Comparison of ENCODE assay signal across 8 cellular contexts in the genomic region with DNA sequence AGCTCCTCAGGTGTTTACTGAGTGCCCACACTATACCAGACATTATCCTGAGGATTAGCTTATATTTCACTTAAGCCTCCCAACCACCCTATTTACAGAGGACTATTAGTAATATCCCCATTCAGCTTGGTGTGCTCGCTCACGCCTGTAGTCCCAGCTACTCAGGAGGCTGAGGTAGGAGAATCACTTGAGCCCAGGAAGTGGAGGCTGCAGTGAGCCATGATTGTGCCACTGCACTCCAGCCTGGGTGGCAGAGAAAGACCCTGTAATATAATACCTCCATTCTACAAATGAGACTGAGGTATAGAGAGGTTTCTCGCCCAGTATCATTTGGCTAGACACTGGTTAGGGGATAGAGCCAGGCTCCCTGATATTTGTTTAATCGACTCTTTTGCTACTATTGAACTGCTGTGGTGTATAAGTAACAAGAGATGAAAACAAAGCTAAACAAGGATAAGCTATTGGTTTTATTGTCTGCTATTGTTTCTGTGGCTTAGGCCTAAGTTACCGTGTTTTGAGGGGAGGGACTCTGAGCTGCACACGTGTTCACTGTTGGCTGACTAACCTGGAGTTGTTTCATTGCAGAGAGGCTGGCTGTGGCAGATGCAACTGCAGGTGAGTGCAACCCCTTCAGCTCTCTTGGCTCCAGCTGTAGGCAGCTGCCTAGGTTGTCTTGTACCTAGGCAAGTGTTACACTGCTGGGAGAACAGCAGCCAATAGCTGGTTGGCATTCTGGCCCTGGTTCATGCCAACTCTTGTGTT. TPM values are rescaled to one million over a fixed set of nuclear protein-coding genes. Genes with fewer than 3 reads are reported as not detected.
DNase-seq lines count a peak whose midpoint lies in the region; ATAC-seq and TF ChIP-seq lines count a peak whose summit lies in the region.

No MANE protein-coding gene starts in this region.

- H3K4me3 Mint-ChIP-seq in activated CD4-positive, alpha-beta T cell treated with anti-CD3 and anti-CD28 coated beads, Interleukin-2, amount 10 ng/mL, durations not matched to agents 24 days and 14 days, result peak overlapping the region; percentile 97
- H3K4me3 Mint-ChIP-seq in endodermal cell, result peak overlapping the region; percentile 89

- TSS peak; percentile 61 for BruUV-seq in Panc1 (replicated peaks; lab: Mats Ljungman, UMichigan)

- H3K4me1 ChIP-seq in Panc1 (ENCODE audit: control insufficient read depth, insufficient read depth, low read length) (peaks cover 42% of the 10 kb centered on the region), endodermal cell (ENCODE audit: control insufficient read depth, insufficient read depth, low read length) (peaks cover 24% of the 10 kb centered on the region), skeletal muscle satellite cell (ENCODE audit: control insufficient read depth, insufficient read depth, low read length) (peaks cover 55% of the 10 kb centered on the region)

- peak overlapping the region; percentile 56 for H3K9ac ChIP-seq in endodermal cell (ENCODE audit: extremely low read depth, low read length, poor library complexity, severe bottlenecking)
- no peak overlapping the region for H3K9ac ChIP-seq in skeletal muscle satellite cell (ENCODE audit: low read depth, low read length)

- peak overlapping the region; percentile 85 for H3K27ac Mint-ChIP-seq in activated CD4-positive, alpha-beta T cell treated with anti-CD3 and anti-CD28 coated beads, Interleukin-2, amount 10 ng/mL, durations not matched to agents 24 days and 14 days
- peak overlapping the region; percentile 87 for H3K27ac Mint-ChIP-seq in endodermal cell

- no peak for ATAC-seq in Panc1
- ATAC-seq in HG03175 (IDR thresholded peaks at IDR 0.05; ENCODE audit: unreplicated experiment), result no peak
- ATAC-seq in HG03095 (IDR thresholded peaks at IDR 0.05; ENCODE audit: unreplicated experiment), result no peak
- no peak for ATAC-seq in HG03460 (IDR thresholded peaks at IDR 0.05; ENCODE audit: unreplicated experiment)

- in situ Hi-C loops in Panc1 (cut with HindIII; ENCODE audit: low pct_unique_long_range_greater_than_20kb, low sequenced_read_pairs), result no loop called here

- H3K36me3 ChIP-seq in Panc1 (ENCODE audit: control insufficient read depth, insufficient read depth, low read length), result peaks cover 36% of the 10 kb centered on the region
- peaks cover 43% of the 10 kb centered on the region for H3K36me3 ChIP-seq in endodermal cell (ENCODE audit: control insufficient read depth, insufficient read depth, low read length)
- H3K36me3 ChIP-seq in skeletal muscle satellite cell (ENCODE audit: insufficient read depth, low read length), result peaks cover 52% of the 10 kb centered on the region

- intact Hi-C loops in activated CD4-positive, alpha-beta T cell treated with anti-CD3 and anti-CD28 coated beads, Interleukin-2, amount 10 ng/mL, durations not matched to agents 24 days and 14 days (cut with micrococcal nuclease), result no loop called here
- intact Hi-C loops in Panc1 (cut with micrococcal nuclease; ENCODE audit: unreplicated experiment), result no loop called here

- H3K9me3 ChIP-seq in Panc1 (ENCODE audit: control insufficient read depth, insufficient read depth, low read depth, low read length), result no peaks in the 10 kb centered on the region
- no peaks in the 10 kb centered on the region for H3K9me3 ChIP-seq in endodermal cell (ENCODE audit: control insufficient read depth, low read length)
- H3K9me3 ChIP-seq in skeletal muscle satellite cell (replicated peaks; ENCODE audit: low read length), result no peaks in the 10 kb centered on the region

- H3K36me3 Mint-ChIP-seq in activated CD4-positive, alpha-beta T cell treated with anti-CD3 and anti-CD28 coated beads, Interleukin-2, amount 10 ng/mL, durations not matched to agents 24 days and 14 days (ENCODE audit: low read depth), result peaks cover 54% of the 10 kb centered on the region
- H3K36me3 Mint-ChIP-seq in endodermal cell (ENCODE audit: low read depth), result peaks cover 40% of the 10 kb centered on the region

- H3K27ac ChIP-seq in Panc1 (ENCODE audit: low read length) (peak overlapping the region; percentile 99), endodermal cell (ENCODE audit: low read depth, low read length) (no peak overlapping the region)

- CTCF ChIA-PET in Panc1 (lab: Charles Lee), result interaction anchor here (0.7 kb wide), 1 partner anchor 31 kb away, joined by 3 read pairs; no protein-coding TSS in a partner anchor

- H3K4me2 ChIP-seq in skeletal muscle satellite cell (ENCODE audit: low read length), result peak overlapping the region; percentile 75

- H3K9me3 Mint-ChIP-seq in activated CD4-positive, alpha-beta T cell treated with anti-CD3 and anti-CD28 coated beads, Interleukin-2, amount 10 ng/mL, durations not matched to agents 24 days and 14 days, result no peaks in the 10 kb centered on the region
- no peaks in the 10 kb centered on the region for H3K9me3 Mint-ChIP-seq in endodermal cell

- H3K27me3 ChIP-seq in Panc1 (ENCODE audit: control insufficient read depth, insufficient read depth, low read length), result no peaks in the 10 kb centered on the region
- H3K27me3 ChIP-seq in endodermal cell (ENCODE audit: control insufficient read depth, insufficient read depth, low read length, poor library complexity, severe bottlenecking), result no peaks in the 10 kb centered on the region
- no peaks in the 10 kb centered on the region for H3K27me3 ChIP-seq in skeletal muscle satellite cell (ENCODE audit: control insufficient read depth, insufficient read depth, low read length)

- no peak for TF ChIP-seq CTCF in Panc1 (IDR thresholded peaks at IDR 0.05)
- no peak for TF ChIP-seq CTCF in endodermal cell (conservative IDR thresholded peaks at IDR 0.05)

- H3K4me1 Mint-ChIP-seq in activated CD4-positive, alpha-beta T cell treated with anti-CD3 and anti-CD28 coated beads, Interleukin-2, amount 10 ng/mL, durations not matched to agents 24 days and 14 days, result peaks cover 47% of the 10 kb centered on the region
- peaks cover 43% of the 10 kb centered on the region for H3K4me1 Mint-ChIP-seq in endodermal cell

- WGBS in endodermal cell (ENCODE audit: insufficient coverage in 1 of 2, insufficient read length in 1 of 2), 2 experiments, result 6 to 40% methylated on average over 2 to 6 of the region's 6 CpGs

- H3K4me3 ChIP-seq in Panc1 (ENCODE audit: low read depth in 2 of 2, low read length in 2 of 2) (peak overlapping the region; percentile 80 to 87), endodermal cell (ENCODE audit: low read length) (peak overlapping the region; percentile 96), skeletal muscle satellite cell (ENCODE audit: low read length) (peak overlapping the region; percentile 53)

- peak; percentile 65 for DNase-seq in activated CD4-positive, alpha-beta T cell treated with anti-CD3 and anti-CD28 coated beads, Interleukin-2, amount 10 ng/mL, durations not matched to agents 24 days and 14 days
- DNase-seq in activated CD4-positive, alpha-beta T cell treated with anti-CD3 and anti-CD28 coated beads for 1 hour, result no peak
- no peak for DNase-seq in Panc1 (ENCODE audit: low read depth, low spot score)
- no peak for DNase-seq in endodermal cell

- H3K27me3 Mint-ChIP-seq in activated CD4-positive, alpha-beta T cell treated with anti-CD3 and anti-CD28 coated beads, Interleukin-2, amount 10 ng/mL, durations not matched to agents 24 days and 14 days, result peaks cover 2% of the 10 kb centered on the region
- no peaks in the 10 kb centered on the region for H3K27me3 Mint-ChIP-seq in endodermal cell (ENCODE audit: insufficient read depth)

- POLR2A ChIA-PET in Panc1 (lab: Charles Lee), result interaction anchor here (0.8 to 1.3 kb wide), 2 partner anchors 18 to 48 kb away, joined by 3 to 4 read pairs; a partner anchor contains a TSS

RNA-seq across cellular contexts. Expression of a gene that starts 17.8 kb away (rescaled TPM):
- 243 and 258 TPM in 2 replicates for total RNA-seq in activated CD4-positive, alpha-beta T cell treated with anti-CD3 and anti-CD28 coated beads, Interleukin-2, amount 10 ng/mL, durations not matched to agents 24 days and 14 days
- 194 TPM for total RNA-seq in Panc1 (2021; ENCODE audit: unreplicated experiment)
- polyA plus RNA-seq in Panc1 (2012; ENCODE audit: insufficient read length), result 122 TPM
- 100 to 1,000 TPM; 250 to 279 TPM for total RNA-seq in endodermal cell
- 439 TPM for polyA plus RNA-seq in endodermal cell (2013, experiment 1 of 2)
- polyA plus RNA-seq in endodermal cell (2013, experiment 2 of 2), result 415 TPM
- total RNA-seq in skeletal muscle satellite cell (2012; rRNA removed), result 140 and 178 TPM in 2 replicates
